Comparison of ENCODE assay signal across 9 cellular contexts in the genomic region with DNA sequence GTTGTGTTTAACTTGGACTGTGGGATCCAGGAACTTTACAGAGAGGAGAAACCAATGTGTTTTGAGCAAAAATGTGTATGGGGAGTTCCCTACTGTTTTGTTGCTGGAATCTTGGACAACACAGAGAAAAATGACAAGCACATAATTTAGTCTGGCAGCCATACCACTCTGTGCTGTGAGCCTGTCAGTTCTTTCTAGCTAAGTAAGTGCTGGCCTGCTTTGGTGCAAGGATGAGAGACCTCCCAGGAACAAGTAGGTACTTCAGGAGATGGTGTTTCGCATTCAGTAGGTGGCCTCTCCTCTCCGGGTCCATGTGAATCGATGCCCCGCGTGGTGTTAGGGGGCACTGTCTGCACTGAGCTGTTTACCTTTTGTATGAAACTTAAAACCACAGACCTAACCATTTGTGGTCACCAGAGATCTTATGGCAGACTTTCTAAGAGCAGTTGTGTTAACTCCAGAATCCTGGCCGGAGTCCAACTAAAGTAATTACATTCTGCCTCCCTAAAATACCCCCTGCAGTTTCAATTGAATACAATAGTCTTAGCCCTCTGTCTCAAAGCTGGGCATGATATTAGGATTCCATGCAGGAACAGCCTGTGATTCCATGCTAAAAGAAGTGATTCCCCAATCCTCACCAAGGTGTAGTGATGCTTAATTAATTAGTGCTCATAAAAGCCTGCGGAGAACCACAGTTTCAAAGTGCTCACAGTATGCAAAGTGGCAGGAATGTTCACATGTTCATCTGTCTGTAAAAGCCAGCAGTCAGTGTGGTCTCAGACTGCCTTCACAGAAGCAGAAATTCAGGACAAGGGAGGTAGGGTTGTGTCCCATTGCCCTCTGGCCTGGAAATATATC.
DNase-seq lines count a peak whose midpoint lies in the region; ATAC-seq and TF ChIP-seq lines count a peak whose summit lies in the region.
"Had no signal": no experiment of that assay in that cellular context is flagged by ENCODE, and none has a peak within 500 bp of the region (broad histone marks: within the 10 kb centered on the region; RNA-seq: fewer than 3 reads in every experiment).

No MANE protein-coding gene starts in this region.

- no peak overlapping the region for H3K27ac Mint-ChIP-seq in activated CD8-positive, alpha-beta memory T cell treated with anti-CD3 and anti-CD28 coated beads, Interleukin-2, amount 10 ng/mL, durations not matched to agents 7 days and 5 days
- H3K27ac Mint-ChIP-seq in endodermal cell = no peak overlapping the region
- H3K27ac Mint-ChIP-seq in CD14-positive monocyte = peak overlapping the region in 1 of 7 donors; percentile 30
- H3K27ac Mint-ChIP-seq in natural killer cell treated with Interleukin-12 subunit alpha and Interleukin-12 subunit beta and Interleukin-15 and Interleukin-18, amount 100 ng/mL, for 72 hours = no peak overlapping the region
- H3K27ac Mint-ChIP-seq: CD4-positive, alpha-beta memory T cell had no signal

- 72 to 88% methylated on average over 3 to 7 of the region's 7 CpGs for WGBS in endodermal cell (ENCODE audit: insufficient coverage in 1 of 2, insufficient read length in 1 of 2), 2 experiments

- TF ChIP-seq CTCF in endodermal cell (conservative IDR thresholded peaks at IDR 0.05) (peak; percentile 33), CD14-positive monocyte (IDR thresholded peaks at IDR 0.05) (no peak)

- peaks cover 19% of the 10 kb centered on the region for H3K4me1 ChIP-seq in endodermal cell (ENCODE audit: control insufficient read depth, insufficient read depth, low read length)

- no peaks in the 10 kb centered on the region for H3K9me3 Mint-ChIP-seq in activated CD8-positive, alpha-beta memory T cell treated with anti-CD3 and anti-CD28 coated beads, Interleukin-2, amount 10 ng/mL, durations not matched to agents 7 days and 5 days (ENCODE audit: low read depth)
- no peaks in the 10 kb centered on the region for H3K9me3 Mint-ChIP-seq in endodermal cell
- H3K9me3 Mint-ChIP-seq in CD14-positive monocyte = peaks cover 0 to 6% (median 0%) of the 10 kb centered on the region in 7 donors
- no peaks in the 10 kb centered on the region for H3K9me3 Mint-ChIP-seq in natural killer cell treated with Interleukin-12 subunit alpha and Interleukin-12 subunit beta and Interleukin-15 and Interleukin-18, amount 100 ng/mL, for 72 hours
- H3K9me3 Mint-ChIP-seq: CD4-positive, alpha-beta memory T cell had no signal

- CTCF ChIA-PET in activated CD8-positive, alpha-beta memory T cell treated with anti-CD3 and anti-CD28 coated beads, Interleukin-2, amount 10 ng/mL, durations not matched to agents 7 days and 5 days (lab: Charles Lee) = interaction anchor here (0.8 kb wide), 1 partner anchor 469 kb away, joined by 3 read pairs; no protein-coding TSS in a partner anchor

- no peaks in the 10 kb centered on the region for H3K9me3 ChIP-seq in endodermal cell (ENCODE audit: control insufficient read depth, low read length)

- H3K27ac ChIP-seq in endodermal cell (ENCODE audit: low read depth, low read length) = peak overlapping the region; percentile 47

- peaks cover 25% of the 10 kb centered on the region for H3K27me3 Mint-ChIP-seq in activated CD8-positive, alpha-beta memory T cell treated with anti-CD3 and anti-CD28 coated beads, Interleukin-2, amount 10 ng/mL, durations not matched to agents 7 days and 5 days
- H3K27me3 Mint-ChIP-seq in endodermal cell (ENCODE audit: insufficient read depth) (no peaks in the 10 kb centered on the region), CD14-positive monocyte (ENCODE audit: low read depth in 3 of 3) (peaks cover 4 to 13% (median 6%) of the 10 kb centered on the region in 3 donors)
- H3K27me3 Mint-ChIP-seq in natural killer cell treated with Interleukin-12 subunit alpha and Interleukin-12 subunit beta and Interleukin-15 and Interleukin-18, amount 100 ng/mL, for 72 hours = peaks cover 28 to 30% of the 10 kb centered on the region in 2 donors

- H3K36me3 ChIP-seq in endodermal cell (ENCODE audit: control insufficient read depth, insufficient read depth, low read length) = no peaks in the 10 kb centered on the region

- H3K4me1 Mint-ChIP-seq in activated CD8-positive, alpha-beta memory T cell treated with anti-CD3 and anti-CD28 coated beads, Interleukin-2, amount 10 ng/mL, durations not matched to agents 7 days and 5 days = peaks cover 8% of the 10 kb centered on the region
- peaks cover 43% of the 10 kb centered on the region for H3K4me1 Mint-ChIP-seq in endodermal cell
- H3K4me1 Mint-ChIP-seq in CD14-positive monocyte = peaks cover 19% of the 10 kb centered on the region
- peaks cover 4 to 10% of the 10 kb centered on the region in 2 donors for H3K4me1 Mint-ChIP-seq in natural killer cell treated with Interleukin-12 subunit alpha and Interleukin-12 subunit beta and Interleukin-15 and Interleukin-18, amount 100 ng/mL, for 72 hours (ENCODE audit: low read depth in 2 of 2)

- no peak overlapping the region for H3K9ac ChIP-seq in endodermal cell (ENCODE audit: extremely low read depth, low read length, poor library complexity, severe bottlenecking)

- H3K27me3 ChIP-seq in endodermal cell (ENCODE audit: control insufficient read depth, insufficient read depth, low read length, poor library complexity, severe bottlenecking) = no peaks in the 10 kb centered on the region

- no peaks in the 10 kb centered on the region for H3K36me3 Mint-ChIP-seq in activated CD8-positive, alpha-beta memory T cell treated with anti-CD3 and anti-CD28 coated beads, Interleukin-2, amount 10 ng/mL, durations not matched to agents 7 days and 5 days
- H3K36me3 Mint-ChIP-seq in endodermal cell (ENCODE audit: low read depth) = no peaks in the 10 kb centered on the region
- no peaks in the 10 kb centered on the region for H3K36me3 Mint-ChIP-seq in CD14-positive monocyte
- no peaks in the 10 kb centered on the region for H3K36me3 Mint-ChIP-seq in natural killer cell treated with Interleukin-12 subunit alpha and Interleukin-12 subunit beta and Interleukin-15 and Interleukin-18, amount 100 ng/mL, for 72 hours
- H3K36me3 Mint-ChIP-seq: CD4-positive, alpha-beta memory T cell had no signal

- intact Hi-C loops in CD14-positive monocyte (cut with micrococcal nuclease) = no loop called here

- no peak overlapping the region for H3K4me3 ChIP-seq in endodermal cell (ENCODE audit: low read length)

- peak; percentile 30 for ATAC-seq in activated CD8-positive, alpha-beta memory T cell treated with anti-CD3 and anti-CD28 coated beads, Interleukin-2, amount 10 ng/mL, durations not matched to agents 7 days and 5 days
- peak; percentile 78 for ATAC-seq in HG02759 (IDR thresholded peaks at IDR 0.05; ENCODE audit: unreplicated experiment)
- ATAC-seq in natural killer cell treated with Interleukin-12 subunit alpha and Interleukin-12 subunit beta and Interleukin-15 and Interleukin-18, amount 100 ng/mL, for 72 hours = no peak

- no peak overlapping the region for H3K4me3 Mint-ChIP-seq in activated CD8-positive, alpha-beta memory T cell treated with anti-CD3 and anti-CD28 coated beads, Interleukin-2, amount 10 ng/mL, durations not matched to agents 7 days and 5 days
- H3K4me3 Mint-ChIP-seq in endodermal cell (no peak overlapping the region), CD14-positive monocyte (no peak overlapping the region)
- no peak overlapping the region for H3K4me3 Mint-ChIP-seq in natural killer cell treated with Interleukin-12 subunit alpha and Interleukin-12 subunit beta and Interleukin-15 and Interleukin-18, amount 100 ng/mL, for 72 hours

- DNase-seq in activated CD8-positive, alpha-beta memory T cell treated with anti-CD3 and anti-CD28 coated beads, Interleukin-2, amount 10 ng/mL, durations not matched to agents 7 days and 5 days = no peak
- no peak for DNase-seq in activated CD8-positive, alpha-beta memory T cell treated with anti-CD3 and anti-CD28 coated beads, Interleukin-2, amount 50 U/mL, for 4 hours
- DNase-seq in NCI-H2107 treated with DMSO at 0.1 percent for 48 hours (lab: John Stamatoyannopoulos, UW; ENCODE audit: unreplicated experiment) = peak; percentile 96
- peak; percentile 60 for DNase-seq in endodermal cell
- DNase-seq in CD14-positive monocyte (ENCODE audit: low spot score) = no peak
- no peak for DNase-seq in natural killer cell treated with Interleukin-12 subunit alpha and Interleukin-12 subunit beta and Interleukin-15 and Interleukin-18, amount 100 ng/mL, for 72 hours (ENCODE audit: low spot score)
- no peak for DNase-seq in NCI-H226

Comparison
In these comparisons a context has a peak if more than half of its experiments do, and no peak if none do; other contexts are left out.
1. ATAC-seq: peak in activated CD8-positive, alpha-beta memory T cell treated with anti-CD3 and anti-CD28 coated beads, Interleukin-2, amount 10 ng/mL, durations not matched to agents 7 days and 5 days (single experiment) and HG02759 (single experiment); none in natural killer cell treated with Interleukin-12 subunit alpha and Interleukin-12 subunit beta and Interleukin-15 and Interleukin-18, amount 100 ng/mL, for 72 hours (0 of 2).
2. DNase-seq: peak in NCI-H2107 treated with DMSO at 0.1 percent for 48 hours (single experiment) and endodermal cell (single experiment); none in activated CD8-positive, alpha-beta memory T cell treated with anti-CD3 and anti-CD28 coated beads, Interleukin-2, amount 10 ng/mL, durations not matched to agents 7 days and 5 days (single experiment), activated CD8-positive, alpha-beta memory T cell treated with anti-CD3 and anti-CD28 coated beads, Interleukin-2, amount 50 U/mL, for 4 hours (single experiment), CD14-positive monocyte (single experiment), natural killer cell treated with Interleukin-12 subunit alpha and Interleukin-12 subunit beta and Interleukin-15 and Interleukin-18, amount 100 ng/mL, for 72 hours (single experiment) and NCI-H226 (single experiment).